Comparison of ENCODE assay signal across 27 cellular contexts in genomic region chrX:67159437-67159836, GRCh38.
"Had no signal": no experiment of that assay in that cellular context is flagged by ENCODE, and none has a peak within 500 bp of the region (broad histone marks: within the 10 kb centered on the region; RNA-seq: fewer than 3 reads in every experiment).

No MANE protein-coding gene starts in this region.

- H3K36me3 ChIP-seq: stomach, suprapubic skin, thoracic aorta, thyroid gland, tibial artery, tibial nerve, transverse colon, upper lobe of left lung, upper lobe of right lung, uterus, vagina had no signal

- H3K9me3 ChIP-seq: suprapubic skin, testis, thoracic aorta, thyroid gland, tibial artery, tibial nerve, transverse colon, upper lobe of left lung, upper lobe of right lung, uterus, vagina had no signal

- H3K4me1 ChIP-seq: stomach, suprapubic skin, testis, thyroid gland, tibial artery, tibial nerve, transverse colon, upper lobe of left lung, upper lobe of right lung, uterus, vagina had no signal

- ATAC-seq: stimulated activated effector memory CD8-positive, alpha-beta T cell treated with anti-CD3 and anti-CD28 coated beads, Interleukin-12 subunit alpha, Interleukin-12 subunit beta, amount 100 ng/mL, for 72 hours; stimulated activated memory B cell treated with anti-CD40 and anti-IgM and Interleukin-4, amounts not matched to agents 10 μg/mL and 1 μg/mL and 100 μg/mL, for 72 hours; stimulated activated naive B cell treated with anti-CD40 and anti-IgM and Interleukin-4, amounts not matched to agents 10 μg/mL and 1 μg/mL and 100 μg/mL, for 72 hours; stimulated activated naive CD8-positive, alpha-beta T cell treated with anti-CD3 and anti-CD28 coated beads, Interleukin-15, amount 100 ng/mL, for 72 hours; stimulated activated naive CD8-positive, alpha-beta T cell treated with anti-CD3 and anti-CD28 coated beads, Interleukin-15, Interleukin-2, amounts not matched to agents 100 U/mL and 50 U/mL, for 24 hours; upper lobe of right lung had no signal

- DNase-seq: stimulated activated CD4-positive, alpha-beta T cell treated with anti-CD3 and anti-CD28 coated beads, Interleukin-2, amount 100 ng/mL, for 48 hours; stimulated activated CD4-positive, alpha-beta T cell treated with anti-CD3 and anti-CD28 coated beads, Interleukin-4, amount 100 ng/mL, for 1 hour; stimulated activated CD4-positive, alpha-beta T cell treated with anti-CD3 and anti-CD28 coated beads, Interleukin-4, amount 100 ng/mL, for 24 hours; stimulated activated CD4-positive, alpha-beta T cell treated with anti-CD3 and anti-CD28 coated beads, Interleukin-4, amount 100 ng/mL, for 4 hours; stimulated activated CD8-positive, alpha-beta memory T cell treated with anti-CD3 and anti-CD28 coated beads, Interleukin-4, amount 100 ng/mL, for 48 hours; stimulated activated naive B cell treated with anti-CD40 and anti-IgM and Interleukin-4, amounts not matched to agents 10 μg/mL and 1 μg/mL and 100 μg/mL, for 72 hours; stimulated activated naive CD4-positive, alpha-beta T cell; stimulated activated naive CD4-positive, alpha-beta T cell treated with Interleukin-2 at 50 U/mL for 16 hours; stimulated activated naive CD8-positive, alpha-beta T cell treated with anti-CD3 and anti-CD28 coated beads, Interleukin-15, amount 100 ng/mL, for 72 hours; stimulated activated naive CD8-positive, alpha-beta T cell treated with anti-CD3 and anti-CD28 coated beads, Interleukin-15, Interleukin-2, amounts not matched to agents 100 U/mL and 50 U/mL, for 24 hours; stomach; substantia nigra; testis; thyroid gland; tibial artery; transverse colon; trophoblast cell; upper lobe of left lung; upper lobe of right lung; uterus had no signal

- FAIRE-seq: urothelium cell line had no signal

- H3K27me3 ChIP-seq: stomach, suprapubic skin, testis, thyroid gland, tibial artery, tibial nerve, transverse colon, upper lobe of left lung, upper lobe of right lung, vagina had no signal

- H3K27ac ChIP-seq: stomach, suprapubic skin, testis, thoracic aorta, thyroid gland, tibial artery, tibial nerve, transverse colon, upper lobe of left lung, upper lobe of right lung, uterus, vagina had no signal

- H3K4me3 ChIP-seq: stomach, suprapubic skin, testis, thoracic aorta, thyroid gland, tibial artery, tibial nerve, transverse colon, upper lobe of left lung, upper lobe of right lung, uterus, vagina had no signal
